Comparison of ENCODE assay signal across 8 cellular contexts in the genomic region with DNA sequence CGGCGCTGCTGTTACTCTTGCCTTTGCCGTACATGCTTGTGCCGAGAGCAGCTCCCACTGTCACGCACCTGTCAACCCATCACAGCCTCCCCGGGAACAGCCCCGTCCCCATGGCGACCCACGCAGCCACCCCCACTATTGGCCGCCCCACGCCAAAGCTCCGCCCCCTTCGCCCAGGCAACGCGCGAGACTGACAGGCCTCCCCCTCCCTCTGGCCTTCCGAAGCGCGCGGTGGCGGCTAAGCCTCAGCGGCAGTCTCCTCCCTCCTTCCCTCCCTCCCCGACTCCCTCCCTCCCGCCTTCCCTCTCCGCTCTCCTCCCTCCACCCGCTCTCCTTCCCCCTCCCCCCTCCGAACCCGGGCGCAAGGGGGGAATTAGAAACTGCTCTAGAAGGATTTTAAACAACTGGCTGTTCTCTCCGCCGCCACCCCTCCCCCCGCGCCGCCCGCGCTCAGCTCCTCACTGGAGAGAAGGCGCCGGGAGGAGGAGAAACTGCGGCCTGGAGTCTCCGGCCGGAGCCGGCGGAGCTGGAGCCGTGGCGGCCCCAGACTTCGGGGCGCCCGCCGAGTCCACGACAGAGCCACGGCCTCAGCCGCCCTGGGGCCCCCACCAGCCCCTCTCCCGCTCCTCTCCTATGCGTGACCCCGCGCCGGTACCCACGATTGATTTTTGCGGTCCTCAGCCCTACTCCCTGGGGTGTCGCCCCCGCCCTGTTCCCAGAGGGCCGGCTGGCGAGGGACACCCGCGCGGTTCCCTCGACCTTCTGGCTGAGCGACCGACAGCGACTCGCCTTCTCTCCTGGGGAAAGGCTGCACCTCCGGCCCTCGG. TPM values are rescaled to one million over a fixed set of nuclear protein-coding genes. Genes with fewer than 3 reads are reported as not detected.
DNase-seq lines count a peak whose midpoint lies in the region; ATAC-seq and TF ChIP-seq lines count a peak whose summit lies in the region.

TSS of gene SSBP2 (minus strand) at position 89 of the 827 bp plus-strand sequence. CDS start at position 34, 55 bp downstream.

- TF ChIP-seq POLR2A in GM15510 (IDR thresholded peaks at IDR 0.05; ENCODE audit: borderline replicate concordance, extremely low read depth, insufficient read length): peak; percentile 60

- H3K4me3 ChIP-seq in left ventricle myocardium inferior (peak within 1 kb of the TSS; percentile 94), upper lobe of right lung (peak within 1 kb of the TSS; percentile 73)

- H3K4me1 Mint-ChIP-seq in progenitor cell of endocrine pancreas (ENCODE audit: low read depth): peaks cover 33% of the 10 kb centered on the region

- intact Hi-C loops in T-helper 1 cell treated with Interleukin-12 subunit alpha and Interleukin-12 subunit beta and Interleukin-4 antibody, amounts not matched to agents 30 ng/mL and 1 ng/mL, for 36 hours (cut with micrococcal nuclease): loop anchor here (1.0 to 10.0 kb wide), 14 partner anchors 28 to 1326 kb away; partner anchors contain the start of genes RPS23, TMEM167A, XRCC4 and ZCCHC9
- intact Hi-C loops in left ventricle myocardium inferior (cut with micrococcal nuclease) (loop anchor here (5.0 kb wide), 1 partner anchor 221 kb away; the partner anchor contains the start of gene ATG10), upper lobe of right lung (cut with DNase I) (loop anchor here (10.0 kb wide), 1 partner anchor 104 kb away; no protein-coding TSS in a partner anchor)

- H3K9me3 ChIP-seq in left ventricle myocardium inferior (replicated peaks): no peaks in the 10 kb centered on the region
- no peaks in the 10 kb centered on the region for H3K9me3 ChIP-seq in upper lobe of right lung

- H3K36me3 ChIP-seq in left ventricle myocardium inferior: no peaks in the 10 kb centered on the region
- no peaks in the 10 kb centered on the region for H3K36me3 ChIP-seq in upper lobe of right lung

- TF ChIP-seq CTCF in left ventricle myocardium inferior (IDR thresholded peaks at IDR 0.05; ENCODE audit: borderline replicate concordance) (no peak), progenitor cell of endocrine pancreas (IDR thresholded peaks at IDR 0.05; ENCODE audit: unreplicated experiment) (peak; percentile 11), upper lobe of right lung (IDR thresholded peaks at IDR 0.05) (no peak)

- H3K4me3 Mint-ChIP-seq in progenitor cell of endocrine pancreas (ENCODE audit: low read depth): peak within 1 kb of the TSS; percentile 90

- no peaks in the 10 kb centered on the region for H3K27me3 Mint-ChIP-seq in progenitor cell of endocrine pancreas

- H3K4me1 ChIP-seq in left ventricle myocardium inferior (peaks cover 71% of the 10 kb centered on the region), upper lobe of right lung (peaks cover 26% of the 10 kb centered on the region)

- H3K27me3 ChIP-seq in left ventricle myocardium inferior (ENCODE audit: low read depth) (no peaks in the 10 kb centered on the region), upper lobe of right lung (no peaks in the 10 kb centered on the region)

- peak within 1 kb of the TSS; percentile 100 for H3K27ac ChIP-seq in left ventricle myocardium inferior (replicated peaks)
- peak within 1 kb of the TSS; percentile 99 for H3K27ac ChIP-seq in upper lobe of right lung

- peak within 1 kb of the TSS; percentile 94 for H3K27ac Mint-ChIP-seq in progenitor cell of endocrine pancreas

- H3K9me3 Mint-ChIP-seq in progenitor cell of endocrine pancreas (ENCODE audit: low read depth): no peaks in the 10 kb centered on the region

- peaks cover 1% of the 10 kb centered on the region for H3K36me3 Mint-ChIP-seq in progenitor cell of endocrine pancreas (ENCODE audit: insufficient read depth)

- ATAC-seq in HG02870 (IDR thresholded peaks at IDR 0.05; ENCODE audit: unreplicated experiment) (peak; percentile 75), upper lobe of right lung (peak; percentile 94)

- DNase-seq in NCI-H146 (lab: John Stamatoyannopoulos, UW) (peak; percentile 97), amniotic stem cell (lab: John Stamatoyannopoulos, UW) (peak; percentile 97), left ventricle myocardium inferior (peak; percentile 100), progenitor cell of endocrine pancreas (ENCODE audit: low spot score, unreplicated experiment) (peak; percentile 100), upper lobe of right lung (peak; percentile 99)

RNA-seq across cellular contexts. Expression of gene SSBP2, which starts in this region (rescaled TPM):
- 29.6 and 30.6 TPM in 2 replicates for total RNA-seq in T-helper 1 cell treated with Interleukin-12 subunit alpha and Interleukin-12 subunit beta and Interleukin-4 antibody, amounts not matched to agents 30 ng/mL and 1 ng/mL, for 36 hours
- total RNA-seq in left ventricle myocardium inferior (40.7 TPM), progenitor cell of endocrine pancreas (66.6 and 68.9 TPM in 2 replicates), upper lobe of right lung (43.8 TPM)

Comparison
In these comparisons a context has a peak if more than half of its experiments do, and no peak if none do; other contexts are left out.
1. Peak in every context shown above with its lines: DNase-seq, ATAC-seq, H3K4me3 ChIP-seq and H3K27ac ChIP-seq.